In the genomic region with DNA sequence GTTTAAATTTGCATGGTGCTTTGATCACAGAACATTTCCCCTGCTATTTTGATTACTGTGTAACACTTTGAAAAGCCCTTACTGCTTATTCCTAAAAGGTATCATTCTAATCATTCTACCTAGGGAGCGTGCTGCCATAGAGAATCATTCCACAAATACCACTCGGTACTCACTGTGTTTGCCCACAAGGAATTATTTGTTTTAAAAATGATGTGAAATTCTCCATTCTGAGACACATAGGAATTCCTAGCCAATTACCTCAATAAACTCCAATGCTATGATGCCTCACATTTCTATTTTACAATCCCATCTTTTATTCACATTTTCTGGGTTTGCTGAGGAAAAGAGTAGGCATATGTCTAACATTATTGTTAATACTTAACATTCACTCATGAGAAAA, we compare ENCODE assay signal across 1 cellular context.
TF ChIP-seq lines count a peak whose summit lies in the region.

No MANE protein-coding gene starts in this region.

TF ChIP-seq in IMR-90, 13 proteins besides CTCF, POLR2A, EP300 and RAD21 (continued from another document):
- TF ChIP-seq, protein P1, sequence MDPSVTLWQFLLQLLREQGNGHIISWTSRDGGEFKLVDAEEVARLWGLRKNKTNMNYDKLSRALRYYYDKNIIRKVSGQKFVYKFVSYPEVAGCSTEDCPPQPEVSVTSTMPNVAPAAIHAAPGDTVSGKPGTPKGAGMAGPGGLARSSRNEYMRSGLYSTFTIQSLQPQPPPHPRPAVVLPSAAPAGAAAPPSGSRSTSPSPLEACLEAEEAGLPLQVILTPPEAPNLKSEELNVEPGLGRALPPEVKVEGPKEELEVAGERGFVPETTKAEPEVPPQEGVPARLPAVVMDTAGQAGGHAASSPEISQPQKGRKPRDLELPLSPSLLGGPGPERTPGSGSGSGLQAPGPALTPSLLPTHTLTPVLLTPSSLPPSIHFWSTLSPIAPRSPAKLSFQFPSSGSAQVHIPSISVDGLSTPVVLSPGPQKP (IDR thresholded peaks at IDR 0.05; ENCODE audit: borderline replicate concordance, low read depth, low read length): no peak
- no peak for TF ChIP-seq CHD1 (IDR thresholded peaks at IDR 0.05; ENCODE audit: low read depth, low read length)
- TF ChIP-seq RCOR1 (IDR thresholded peaks at IDR 0.05; ENCODE audit: insufficient replicate concordance, low read length): no peak
- TF ChIP-seq CEBPB (IDR thresholded peaks at IDR 0.05; ENCODE audit: low read depth, low read length): no peak
- TF ChIP-seq, protein P2, sequence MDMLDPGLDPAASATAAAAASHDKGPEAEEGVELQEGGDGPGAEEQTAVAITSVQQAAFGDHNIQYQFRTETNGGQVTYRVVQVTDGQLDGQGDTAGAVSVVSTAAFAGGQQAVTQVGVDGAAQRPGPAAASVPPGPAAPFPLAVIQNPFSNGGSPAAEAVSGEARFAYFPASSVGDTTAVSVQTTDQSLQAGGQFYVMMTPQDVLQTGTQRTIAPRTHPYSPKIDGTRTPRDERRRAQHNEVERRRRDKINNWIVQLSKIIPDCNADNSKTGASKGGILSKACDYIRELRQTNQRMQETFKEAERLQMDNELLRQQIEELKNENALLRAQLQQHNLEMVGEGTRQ (IDR thresholded peaks at IDR 0.05; ENCODE audit: low read depth, low read length): no peak
- no peak for TF ChIP-seq BHLHE40 (IDR thresholded peaks at IDR 0.05; ENCODE audit: low read depth, low read length)
- TF ChIP-seq FOS (IDR thresholded peaks at IDR 0.05; ENCODE audit: low read depth, low read length): no peak
- TF ChIP-seq SMC3 (IDR thresholded peaks at IDR 0.05; ENCODE audit: low read depth, low read length): no peak
- no peak for TF ChIP-seq MAFK (IDR thresholded peaks at IDR 0.05; ENCODE audit: low read depth, low read length)
